9 cellular contexts compared by ENCODE assay signal in the genomic region with DNA sequence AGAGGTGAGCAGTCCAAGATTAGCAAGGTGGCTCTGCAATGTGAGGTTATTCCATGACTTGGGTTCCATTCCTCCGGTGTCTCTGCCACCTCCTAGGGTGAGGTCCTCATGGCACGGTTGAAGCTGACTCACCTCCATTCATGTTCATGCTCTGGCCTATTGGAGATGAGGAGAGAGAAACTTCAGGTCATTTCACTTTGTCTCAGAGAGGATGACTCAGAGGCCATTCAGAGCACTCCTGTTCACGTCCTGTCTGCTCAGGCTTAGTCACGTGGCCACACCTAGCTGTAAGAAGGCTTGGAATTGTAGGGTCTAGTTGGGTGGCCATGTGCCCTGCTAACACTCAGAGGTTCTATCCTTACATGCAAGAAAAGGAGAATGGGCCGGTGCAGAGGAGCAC.
DNase-seq lines count a peak whose midpoint lies in the region; TF ChIP-seq lines count a peak whose summit lies in the region.
"Had no signal": no experiment of that assay in that cellular context is flagged by ENCODE, and none has a peak within 500 bp of the region (broad histone marks: within the 10 kb centered on the region; RNA-seq: fewer than 3 reads in every experiment).

No MANE protein-coding gene starts in this region.

- no peaks in the 10 kb centered on the region for H3K27me3 ChIP-seq in colonic mucosa
- H3K27me3 ChIP-seq in trophoblast cell (ENCODE audit: insufficient read depth, low read length) = no peaks in the 10 kb centered on the region
- H3K27me3 ChIP-seq in prostate gland (replicated peaks; ENCODE audit: insufficient read depth) = no peaks in the 10 kb centered on the region

- no peak overlapping the region for H2AK5ac ChIP-seq in trophoblast cell (ENCODE audit: low read length)

- no peaks in the 10 kb centered on the region for H3K9me3 ChIP-seq in colonic mucosa
- H3K9me3 ChIP-seq in trophoblast cell (ENCODE audit: insufficient read depth, low read depth, low read length) = peaks cover 3% of the 10 kb centered on the region
- no peaks in the 10 kb centered on the region for H3K9me3 ChIP-seq in prostate gland

- no peak overlapping the region for H2BK12ac ChIP-seq in trophoblast cell (ENCODE audit: low read length)

- DNase-seq in NK-92 treated with Interleukin-12 subunit alpha and Interleukin-12 subunit beta, amount 100 ng/mL, for 24 hours (lab: John Stamatoyannopoulos, UW) = peak; percentile 5
- no peak for DNase-seq in NK-92 (lab: John Stamatoyannopoulos, UW; ENCODE audit: unreplicated experiment)
- DNase-seq in colonic mucosa = peak; percentile 62
- peak; percentile 69 to 79 for DNase-seq in trophoblast cell
- no peak for DNase-seq in NOMO-1 treated with dmso at 0.1 percent for 144 hours (lab: John Stamatoyannopoulos, UW; ENCODE audit: unreplicated experiment)
- DNase-seq in prostate gland (ENCODE audit: low spot score) = no peak
- no peak for DNase-seq in NCI-H510A treated with DMSO at 0.1 percent for 48 hours (lab: John Stamatoyannopoulos, UW)
- DNase-seq: NCI-H1105 treated with DMSO at 0.1 percent for 48 hours had no signal

- no peak overlapping the region for H3K4me2 ChIP-seq in trophoblast cell (ENCODE audit: low read length)

- H3K9ac ChIP-seq in colonic mucosa (ENCODE audit: low read depth in 2 of 2, low read length in 2 of 2) = no peak overlapping the region
- H3K9ac ChIP-seq in trophoblast cell (ENCODE audit: low read length) = no peak overlapping the region

- H3K4me3 ChIP-seq in colonic mucosa (no peak overlapping the region), trophoblast cell (ENCODE audit: low read depth, low read length) (no peak overlapping the region), prostate gland (no peak overlapping the region)

- intact Hi-C loops in colonic mucosa (cut with DNase I) (no loop called here), prostate gland (cut with DNase I) (no loop called here)

- no peak overlapping the region for H4K12ac ChIP-seq in trophoblast cell (ENCODE audit: low read depth, low read length)

- no peak overlapping the region for H2BK120ac ChIP-seq in trophoblast cell (ENCODE audit: insufficient read depth, low read length, poor library complexity)

- peak; percentile 52; the same call in 1 of the 2 replicates for TF ChIP-seq EP300 in Ishikawa (IDR thresholded peaks at IDR 0.05; ENCODE audit: borderline replicate concordance)

- H2BK5ac ChIP-seq in trophoblast cell (ENCODE audit: low read depth, low read length, poor library complexity) = no peak overlapping the region

- no CpG with 5 or more reads among the region's 5 CpGs for WGBS in trophoblast cell (ENCODE audit: extremely low coverage, insufficient coverage, insufficient read length)
- WGBS in prostate gland = 76% methylated on average over 5 of the region's 5 CpGs

- H3K36me3 ChIP-seq in colonic mucosa = no peaks in the 10 kb centered on the region
- no peaks in the 10 kb centered on the region for H3K36me3 ChIP-seq in trophoblast cell (ENCODE audit: control insufficient read depth in 1 of 2, insufficient read depth in 2 of 2, low read length in 2 of 2)
- no peaks in the 10 kb centered on the region for H3K36me3 ChIP-seq in prostate gland

- H3K79me1 ChIP-seq in trophoblast cell (ENCODE audit: low read length) = no peaks in the 10 kb centered on the region

- no peak for TF ChIP-seq POLR2A in prostate gland (IDR thresholded peaks at IDR 0.05)

- H3K27ac ChIP-seq in colonic mucosa (no peak overlapping the region), trophoblast cell (ENCODE audit: low read depth, low read length) (no peak overlapping the region), prostate gland (no peak overlapping the region)

- no peak overlapping the region for H4K91ac ChIP-seq in trophoblast cell (ENCODE audit: low read depth, low read length)

- H3K4me1 ChIP-seq in colonic mucosa (no peaks in the 10 kb centered on the region), trophoblast cell (ENCODE audit: control insufficient read depth in 1 of 2, insufficient read depth in 2 of 2, low read length in 2 of 2) (peaks cover 0 to 4% of the 10 kb centered on the region in 2 experiments), prostate gland (replicated peaks) (no peaks in the 10 kb centered on the region)

- H3K18ac ChIP-seq in trophoblast cell (ENCODE audit: low read length) = no peak overlapping the region

- TF ChIP-seq CTCF in colonic mucosa (IDR thresholded peaks at IDR 0.05) (no peak), prostate gland (IDR thresholded peaks at IDR 0.05) (no peak)

- H2AFZ ChIP-seq in trophoblast cell (ENCODE audit: insufficient read depth, low read length, poor library complexity) = no peak overlapping the region

- no peak for TF ChIP-seq RAD21 in Ishikawa (IDR thresholded peaks at IDR 0.05; ENCODE audit: low read depth)

- H3K14ac ChIP-seq in trophoblast cell (ENCODE audit: low read length) = no peak overlapping the region

- H3K79me2 ChIP-seq in trophoblast cell (ENCODE audit: control insufficient read depth, insufficient read depth, low read length, poor library complexity) = no peaks in the 10 kb centered on the region

- no peak overlapping the region for H4K8ac ChIP-seq in trophoblast cell (ENCODE audit: low read depth, low read length)

- no peak overlapping the region for H3K4ac ChIP-seq in trophoblast cell (ENCODE audit: low read depth, low read length)

- H3K23ac ChIP-seq in trophoblast cell (ENCODE audit: low read length) = no peak overlapping the region

TF ChIP-seq in Ishikawa, 13 proteins besides CTCF, POLR2A, EP300 and RAD21:
- TF ChIP-seq CREB1 (IDR thresholded peaks at IDR 0.05; ENCODE audit: low read depth) = no peak
- TF ChIP-seq, protein P1, sequence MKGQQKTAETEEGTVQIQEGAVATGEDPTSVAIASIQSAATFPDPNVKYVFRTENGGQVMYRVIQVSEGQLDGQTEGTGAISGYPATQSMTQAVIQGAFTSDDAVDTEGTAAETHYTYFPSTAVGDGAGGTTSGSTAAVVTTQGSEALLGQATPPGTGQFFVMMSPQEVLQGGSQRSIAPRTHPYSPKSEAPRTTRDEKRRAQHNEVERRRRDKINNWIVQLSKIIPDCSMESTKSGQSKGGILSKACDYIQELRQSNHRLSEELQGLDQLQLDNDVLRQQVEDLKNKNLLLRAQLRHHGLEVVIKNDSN (IDR thresholded peaks at IDR 0.05) = peak; percentile 95
- TF ChIP-seq TCF12 (IDR thresholded peaks at IDR 0.05; ENCODE audit: low read depth) = 0 out of 2 replicates have a peak, but pooled peaks have one; percentile 26
- no peak for TF ChIP-seq FOXM1 (IDR thresholded peaks at IDR 0.05; ENCODE audit: borderline replicate concordance, low read depth)
- TF ChIP-seq NFIC (IDR thresholded peaks at IDR 0.05) = 0 out of 2 replicates have a peak, but pooled peaks have one; percentile 13
- no peak for TF ChIP-seq ZBTB7A (IDR thresholded peaks at IDR 0.05; ENCODE audit: low read depth)
- TF ChIP-seq TAF1 (IDR thresholded peaks at IDR 0.05; ENCODE audit: low read depth) = no peak
- 0 out of 2 replicates have a peak, but pooled peaks have one; percentile 14 for TF ChIP-seq TEAD4 (IDR thresholded peaks at IDR 0.05)
- TF ChIP-seq CEBPB (IDR thresholded peaks at IDR 0.05) = no peak
- TF ChIP-seq EGR1 (IDR thresholded peaks at IDR 0.05) = no peak
- TF ChIP-seq YY1 (IDR thresholded peaks at IDR 0.05; ENCODE audit: low read depth) = no peak
- TF ChIP-seq, protein P2, sequence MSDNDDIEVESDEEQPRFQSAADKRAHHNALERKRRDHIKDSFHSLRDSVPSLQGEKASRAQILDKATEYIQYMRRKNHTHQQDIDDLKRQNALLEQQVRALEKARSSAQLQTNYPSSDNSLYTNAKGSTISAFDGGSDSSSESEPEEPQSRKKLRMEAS (IDR thresholded peaks at IDR 0.05) = peak; percentile 85
- TF ChIP-seq, protein P3, sequence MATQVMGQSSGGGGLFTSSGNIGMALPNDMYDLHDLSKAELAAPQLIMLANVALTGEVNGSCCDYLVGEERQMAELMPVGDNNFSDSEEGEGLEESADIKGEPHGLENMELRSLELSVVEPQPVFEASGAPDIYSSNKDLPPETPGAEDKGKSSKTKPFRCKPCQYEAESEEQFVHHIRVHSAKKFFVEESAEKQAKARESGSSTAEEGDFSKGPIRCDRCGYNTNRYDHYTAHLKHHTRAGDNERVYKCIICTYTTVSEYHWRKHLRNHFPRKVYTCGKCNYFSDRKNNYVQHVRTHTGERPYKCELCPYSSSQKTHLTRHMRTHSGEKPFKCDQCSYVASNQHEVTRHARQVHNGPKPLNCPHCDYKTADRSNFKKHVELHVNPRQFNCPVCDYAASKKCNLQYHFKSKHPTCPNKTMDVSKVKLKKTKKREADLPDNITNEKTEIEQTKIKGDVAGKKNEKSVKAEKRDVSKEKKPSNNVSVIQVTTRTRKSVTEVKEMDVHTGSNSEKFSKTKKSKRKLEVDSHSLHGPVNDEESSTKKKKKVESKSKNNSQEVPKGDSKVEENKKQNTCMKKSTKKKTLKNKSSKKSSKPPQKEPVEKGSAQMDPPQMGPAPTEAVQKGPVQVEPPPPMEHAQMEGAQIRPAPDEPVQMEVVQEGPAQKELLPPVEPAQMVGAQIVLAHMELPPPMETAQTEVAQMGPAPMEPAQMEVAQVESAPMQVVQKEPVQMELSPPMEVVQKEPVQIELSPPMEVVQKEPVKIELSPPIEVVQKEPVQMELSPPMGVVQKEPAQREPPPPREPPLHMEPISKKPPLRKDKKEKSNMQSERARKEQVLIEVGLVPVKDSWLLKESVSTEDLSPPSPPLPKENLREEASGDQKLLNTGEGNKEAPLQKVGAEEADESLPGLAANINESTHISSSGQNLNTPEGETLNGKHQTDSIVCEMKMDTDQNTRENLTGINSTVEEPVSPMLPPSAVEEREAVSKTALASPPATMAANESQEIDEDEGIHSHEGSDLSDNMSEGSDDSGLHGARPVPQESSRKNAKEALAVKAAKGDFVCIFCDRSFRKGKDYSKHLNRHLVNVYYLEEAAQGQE (IDR thresholded peaks at IDR 0.05; ENCODE audit: low read depth) = no peak

Comparison
In these comparisons a context has a peak if more than half of its experiments do, and no peak if none do; other contexts are left out.
1. DNase-seq: peak in NK-92 treated with Interleukin-12 subunit alpha and Interleukin-12 subunit beta, amount 100 ng/mL, for 24 hours (single experiment), colonic mucosa (single experiment) and trophoblast cell (2 of 2); none in NK-92 (single experiment), NOMO-1 treated with dmso at 0.1 percent for 144 hours (single experiment), prostate gland (single experiment) and NCI-H510A treated with DMSO at 0.1 percent for 48 hours (single experiment).